17 cellular contexts compared by ENCODE assay signal in genomic region chr12:109726106-109726497, GRCh38. TPM values are rescaled to one million over a fixed set of nuclear protein-coding genes. Genes with fewer than 3 reads are reported as not detected.
DNase-seq lines count a peak whose midpoint lies in the region; ATAC-seq, FAIRE-seq and TF ChIP-seq lines count a peak whose summit lies in the region.
"Had no signal": no experiment of that assay in that cellular context is flagged by ENCODE, and none has a peak within 500 bp of the region (broad histone marks: within the 10 kb centered on the region; RNA-seq: fewer than 3 reads in every experiment).

No MANE protein-coding gene starts in this region.

- H3K9ac ChIP-seq in IMR-90 (ENCODE audit: low read depth, low read length): no peak overlapping the region
- H3K9ac ChIP-seq in kidney (ENCODE audit: low read length in 2 of 2): no peak overlapping the region

- no peak overlapping the region for H3K18ac ChIP-seq in IMR-90 (ENCODE audit: low read depth, low read length)

- no peak for DNase-seq in IMR-90
- DNase-seq in body of pancreas: peak in 1 of 4 donors; percentile 7
- peak; percentile 30 for DNase-seq in kidney
- DNase-seq in osteoblast (ENCODE audit: insufficient read length, low spot score, missing footprints): peak; percentile 55
- no peak for DNase-seq in effector CD4-positive, alpha-beta T cell
- DNase-seq in NCI-H146 treated with DMSO at 0.1 percent for 48 hours (lab: John Stamatoyannopoulos, UW; ENCODE audit: unreplicated experiment): no peak
- no peak for DNase-seq in NCI-H2196 (lab: John Stamatoyannopoulos, UW; ENCODE audit: unreplicated experiment)
- DNase-seq: DND-41, HFFc6, Karpas-422, MM.1S, NCI-H1092 treated with DMSO at 0.1 percent for 48 hours, NCI-H226, SHP77 treated with DMSO at 0.1 percent for 48 hours had no signal

- no peak overlapping the region for H3K56ac ChIP-seq in IMR-90 (ENCODE audit: extremely low read depth, insufficient read depth, low read length)

- TF ChIP-seq CTCF in IMR-90 (conservative IDR thresholded peaks at IDR 0.05; ENCODE audit: low read depth, low read length) (no peak), body of pancreas (IDR thresholded peaks at IDR 0.05) (no peak), kidney (IDR thresholded peaks at IDR 0.05; ENCODE audit: borderline replicate concordance, extremely low read depth, insufficient read depth) (no peak), osteoblast (IDR thresholded peaks at IDR 0.05; ENCODE audit: extremely low read depth, low read depth, low read length) (no peak)

- H3K4me3 ChIP-seq in IMR-90 (ENCODE audit: insufficient read depth, low read depth, low read length) (no peak overlapping the region), body of pancreas (no peak overlapping the region), kidney (ENCODE audit: low read length in 2 of 2) (no peak overlapping the region), osteoblast (ENCODE audit: insufficient read depth, low read length) (no peak overlapping the region)

- no peak overlapping the region for H3K23ac ChIP-seq in IMR-90 (ENCODE audit: low read depth, low read length)

- peak overlapping the region; percentile 36 for H2AK9ac ChIP-seq in IMR-90 (replicated peaks; ENCODE audit: low read depth, low read length, poor library complexity)

- POLR2A ChIA-PET in IMR-90 (lab: Charles Lee; ENCODE audit: unreplicated experiment): interaction anchor here (0.5 to 0.6 kb wide), 2 partner anchors 29 to 262 kb away, joined by 4 to 5 read pairs; no protein-coding TSS in a partner anchor

- H2AK5ac ChIP-seq in IMR-90 (ENCODE audit: low read depth, low read length): no peak overlapping the region

- in situ Hi-C loops in IMR-90 (cut with MboI; ENCODE audit: low sequenced_read_pairs): no loop called here

- ATAC-seq in IMR-90 (ENCODE audit: low read depth) (no peak), body of pancreas (no peak), GM19395 (IDR thresholded peaks at IDR 0.05; ENCODE audit: unreplicated experiment) (no peak)

- H2BK5ac ChIP-seq in IMR-90 (ENCODE audit: low read depth, low read length, poor library complexity, severe bottlenecking): no peak overlapping the region

- 100% methylated on average over 1 of the region's 1 CpG; no CpG with 5 or more reads in 1 of the 2 experiments for WGBS in IMR-90 (ENCODE audit: extremely low coverage in 2 of 2, insufficient read length in 1 of 2), 2 experiments
- 80 to 93% methylated on average over 1 of the region's 1 CpG for WGBS in body of pancreas, 2 donors

- intact Hi-C loops in IMR-90 (cut with micrococcal nuclease) (no loop called here), body of pancreas (cut with DNase I) (no loop called here), kidney (cut with DNase I) (no loop called here)

- H3K14ac ChIP-seq in IMR-90 (replicated peaks; ENCODE audit: low read depth, low read length): no peak overlapping the region

- no peak overlapping the region for H3K4ac ChIP-seq in IMR-90 (ENCODE audit: low read depth, low read length)

- H4K5ac ChIP-seq in IMR-90 (ENCODE audit: low read depth, low read length): no peak overlapping the region

- H3K4me2 ChIP-seq in IMR-90 (ENCODE audit: low read depth, low read length) (no peak overlapping the region), osteoblast (ENCODE audit: insufficient read depth, low read length) (no peak overlapping the region)

- no peaks in the 10 kb centered on the region for H3K79me2 ChIP-seq in osteoblast (ENCODE audit: insufficient read depth, low read length)

- no peaks in the 10 kb centered on the region for H3K9me1 ChIP-seq in IMR-90 (ENCODE audit: insufficient read depth, low read length)

- CTCF ChIA-PET in IMR-90 (lab: Yijun Ruan, JAX): no interaction called here

- H3K27ac ChIP-seq in IMR-90 (ENCODE audit: insufficient read depth, low read length) (no peak overlapping the region), body of pancreas (peak overlapping the region in 3 of 4 donors; percentile 81 to 87 (median 82)), kidney (ENCODE audit: low read depth in 2 of 2, low read length in 2 of 2) (no peak overlapping the region), osteoblast (ENCODE audit: low read depth, low read length) (no peak overlapping the region)

- no peak overlapping the region for H2BK120ac ChIP-seq in IMR-90 (ENCODE audit: low read depth, low read length)

- H2AFZ ChIP-seq in IMR-90 (replicated peaks; ENCODE audit: low read length, poor library complexity): no peak overlapping the region
- no peak overlapping the region for H2AFZ ChIP-seq in osteoblast (ENCODE audit: low read length)

- no peak overlapping the region for H2BK20ac ChIP-seq in IMR-90 (ENCODE audit: low read depth, low read length)

- H3K27me3 ChIP-seq in IMR-90 (ENCODE audit: control insufficient read depth, insufficient read depth, low read length) (peaks cover 48% of the 10 kb centered on the region), body of pancreas (no peaks in the 10 kb centered on the region), osteoblast (ENCODE audit: insufficient read depth, low read length) (no peaks in the 10 kb centered on the region)

- no peak overlapping the region for H4K8ac ChIP-seq in IMR-90 (ENCODE audit: low read depth in 2 of 2, low read length in 2 of 2)

- H3K36me3 ChIP-seq in IMR-90 (ENCODE audit: control insufficient read depth, insufficient read depth, low read length) (no peaks in the 10 kb centered on the region), body of pancreas (replicated peaks in 1 of 2; ENCODE audit: insufficient read depth in 1 of 2, low read depth in 2 of 2) (no peaks in the 10 kb centered on the region), kidney (ENCODE audit: control insufficient read depth in 1 of 2, insufficient read depth in 2 of 2, low read length in 2 of 2) (no peaks in the 10 kb centered on the region), osteoblast (ENCODE audit: insufficient read depth, low read length) (no peaks in the 10 kb centered on the region)

- TF ChIP-seq RAD21 in IMR-90 (IDR thresholded peaks at IDR 0.05; ENCODE audit: low read length): no peak

- dilution Hi-C loops in IMR-90 (cut with HindIII; ENCODE audit: low sequenced_read_pairs, unreplicated experiment): no loop called here

- H4K91ac ChIP-seq in IMR-90 (ENCODE audit: insufficient read depth, low read depth, low read length): no peak overlapping the region

- H4K20me1 ChIP-seq in IMR-90 (ENCODE audit: insufficient read depth, low read length): no peaks in the 10 kb centered on the region
- no peaks in the 10 kb centered on the region for H4K20me1 ChIP-seq in osteoblast (ENCODE audit: insufficient read depth, low read length)

- no TSS peak for BruUV-seq in IMR-90 (replicated peaks; lab: Mats Ljungman, UMichigan)

- no peak overlapping the region for H2BK15ac ChIP-seq in IMR-90 (ENCODE audit: low read depth, low read length)

- H3K9me3 ChIP-seq in IMR-90 (ENCODE audit: control insufficient read depth, insufficient read depth, low read length) (no peaks in the 10 kb centered on the region), body of pancreas (no peaks in the 10 kb centered on the region), kidney (ENCODE audit: control insufficient read depth in 1 of 2, low read length in 2 of 2) (no peaks in the 10 kb centered on the region), osteoblast (ENCODE audit: low read depth, low read length) (no peaks in the 10 kb centered on the region)

- TF ChIP-seq POLR2A in IMR-90 (IDR thresholded peaks at IDR 0.05; ENCODE audit: low read depth, low read length): no peak
- TF ChIP-seq POLR2A in body of pancreas (IDR thresholded peaks at IDR 0.05): no peak

- no peaks in the 10 kb centered on the region for H3K79me1 ChIP-seq in IMR-90 (ENCODE audit: low read depth in 1 of 2, low read length in 2 of 2)

- FAIRE-seq in kidney (lab: Jason Lieb, UNC): no peak
- FAIRE-seq: G401.6, H54 had no signal

- H3K4me1 ChIP-seq in IMR-90 (ENCODE audit: control insufficient read depth, insufficient read depth, low read length) (no peaks in the 10 kb centered on the region), body of pancreas (peaks cover 73% of the 10 kb centered on the region), kidney (ENCODE audit: control insufficient read depth in 1 of 2, insufficient read depth in 1 of 2, low read depth in 1 of 2, low read length in 2 of 2) (peaks cover 28 to 47% of the 10 kb centered on the region in 2 donors), osteoblast (ENCODE audit: insufficient read depth, low read length) (no peaks in the 10 kb centered on the region)

TF ChIP-seq in IMR-90, 13 proteins besides CTCF, POLR2A, EP300 and RAD21 (continues in another document):
- TF ChIP-seq CHD1 (IDR thresholded peaks at IDR 0.05; ENCODE audit: low read depth, low read length) (no peak), CEBPB (IDR thresholded peaks at IDR 0.05; ENCODE audit: low read depth, low read length) (no peak), FOS (IDR thresholded peaks at IDR 0.05; ENCODE audit: low read depth, low read length) (no peak), SMC3 (IDR thresholded peaks at IDR 0.05; ENCODE audit: low read depth, low read length) (no peak), NFE2L2 (IDR thresholded peaks at IDR 0.05; ENCODE audit: low read depth, low read length) (no peak), RFX5 (IDR thresholded peaks at IDR 0.05; ENCODE audit: low read depth, low read length) (no peak), MAZ (IDR thresholded peaks at IDR 0.05; ENCODE audit: borderline replicate concordance, low read depth, low read length) (no peak), MXI1 (IDR thresholded peaks at IDR 0.05; ENCODE audit: borderline replicate concordance, low read depth, low read length) (no peak), BHLHE40 (IDR thresholded peaks at IDR 0.05; ENCODE audit: low read depth, low read length) (no peak), MAFK (IDR thresholded peaks at IDR 0.05; ENCODE audit: low read depth, low read length) (no peak), ELK1 (IDR thresholded peaks at IDR 0.05; ENCODE audit: borderline replicate concordance, low read depth, low read length) (no peak)

RNA-seq across cellular contexts. Expression of gene FAM222A, which starts 12.5 kb away (rescaled TPM):
- under 0.01 TPM in 2 replicates for total RNA-seq in IMR-90 (2012; rRNA removed)
- polyA plus RNA-seq in IMR-90 (2012; rRNA removed): 0.32 and 0.43 TPM in 2 replicates
- polyA plus RNA-seq in IMR-90 (2012; cell fraction: cytosol; rRNA removed): 0.30 and 0.31 TPM in 2 replicates
- 0.08 and 0.27 TPM in 2 replicates for polyA plus RNA-seq in IMR-90 (2012; cell fraction: nucleus; rRNA removed; ENCODE audit: low replicate concordance)
- 10 to 100 TPM in 1 of 2 donors, 1 to 10 TPM in 1; 8.0 to 16.2 TPM for total RNA-seq in body of pancreas
- total RNA-seq in kidney: 3.7 TPM
- polyA plus RNA-seq in kidney (ENCODE audit: insufficient read depth, low read depth, low replicate concordance): 12.5 TPM
- total RNA-seq in osteoblast: 0.29 and 0.36 TPM in 2 replicates

Comparison
In these comparisons a context has a peak if more than half of its experiments do, and no peak if none do; other contexts are left out.
1. DNase-seq: peak in kidney (single experiment) and osteoblast (single experiment); none in IMR-90 (single experiment), effector CD4-positive, alpha-beta T cell (single experiment), NCI-H146 treated with DMSO at 0.1 percent for 48 hours (single experiment) and NCI-H2196 (single experiment).
2. H3K27ac ChIP-seq: peak in body of pancreas (3 of 4); none in IMR-90 (single experiment), kidney (0 of 2) and osteoblast (single experiment).